In genomic region chr12:14892726-14893442, GRCh38 we compare ENCODE assay signal across 9 cellular contexts. TPM values are rescaled to one million over a fixed set of nuclear protein-coding genes. Genes with fewer than 3 reads are reported as not detected.
DNase-seq lines count a peak whose midpoint lies in the region; ATAC-seq and TF ChIP-seq lines count a peak whose summit lies in the region.
"Had no signal": no experiment of that assay in that cellular context is flagged by ENCODE, and none has a peak within 500 bp of the region (broad histone marks: within the 10 kb centered on the region; RNA-seq: fewer than 3 reads in every experiment).

No MANE protein-coding gene starts in this region.

- H3K79me2 ChIP-seq in OCI-LY7 (ENCODE audit: insufficient read depth, low read depth, low read length) = no peaks in the 10 kb centered on the region

- no peak overlapping the region for H2AFZ ChIP-seq in OCI-LY7 (ENCODE audit: low read length)

- peak overlapping the region; percentile 86 for H3K27ac Mint-ChIP-seq in osteocyte (ENCODE audit: unreplicated experiment)

- H3K27ac ChIP-seq in OCI-LY7 (ENCODE audit: low read depth, low read length, poor library complexity, severe bottlenecking) = no peak overlapping the region

- H3K36me3 ChIP-seq in BE2C (no peaks in the 10 kb centered on the region), OCI-LY7 (ENCODE audit: insufficient read depth, low read length) (no peaks in the 10 kb centered on the region)

- no peaks in the 10 kb centered on the region for H3K9me2 ChIP-seq in OCI-LY7 (ENCODE audit: insufficient read depth, low read length)

- H3K4me1 Mint-ChIP-seq in osteocyte (ENCODE audit: unreplicated experiment) = peaks cover 28% of the 10 kb centered on the region

- DNase-seq in BE2C (peak; percentile 40), OCI-LY7 (ENCODE audit: low spot score) (peak; percentile 15), fibroblast of the aortic adventitia (ENCODE audit: low read depth) (peak; percentile 69), osteocyte (ENCODE audit: extremely low spot score, unreplicated experiment) (no peak), GDM1 (lab: John Stamatoyannopoulos, UW) (no peak), cerebellar cortex (ENCODE audit: low spot score) (no peak)
- DNase-seq: Karpas-422 had no signal

- peaks cover 14% of the 10 kb centered on the region for H3K4me1 ChIP-seq in BE2C
- no peaks in the 10 kb centered on the region for H3K4me1 ChIP-seq in OCI-LY7 (ENCODE audit: insufficient read depth, low read length, poor library complexity, severe bottlenecking)

- H3K9me3 ChIP-seq in BE2C (no peaks in the 10 kb centered on the region), OCI-LY7 (ENCODE audit: low read length) (no peaks in the 10 kb centered on the region)

- TF ChIP-seq CTCF in BE2C (IDR thresholded peaks at IDR 0.05; ENCODE audit: low read depth, low read length) (peak; percentile 30; the same call in 1 of the 2 replicates), OCI-LY7 (conservative IDR thresholded peaks at IDR 0.05; ENCODE audit: low read length) (peak; percentile 62), fibroblast of the aortic adventitia (IDR thresholded peaks at IDR 0.05; ENCODE audit: insufficient read depth, low read length) (peak; percentile 52), osteocyte (IDR thresholded peaks at IDR 0.05) (no peak)

- no peaks in the 10 kb centered on the region for H3K36me3 Mint-ChIP-seq in osteocyte (ENCODE audit: unreplicated experiment)

- H4K20me1 ChIP-seq in OCI-LY7 (ENCODE audit: insufficient read depth, low read length) = no peaks in the 10 kb centered on the region

- POLR2A ChIA-PET in OCI-LY7 (lab: Charles Lee) = interaction anchor here (1.1 to 1.7 kb wide), 3 partner anchors 10 to 41 kb away, joined by 3 to 4 read pairs (median 4); no protein-coding TSS in a partner anchor

- H3K27me3 Mint-ChIP-seq in osteocyte (ENCODE audit: unreplicated experiment) = no peaks in the 10 kb centered on the region

- intact Hi-C loops in OCI-LY7 (cut with micrococcal nuclease; ENCODE audit: unreplicated experiment) = loop anchor here (1.0 kb wide), 1 partner anchor 48 kb away; no protein-coding TSS in a partner anchor

- ATAC-seq in GM21515 (IDR thresholded peaks at IDR 0.05; ENCODE audit: unreplicated experiment) (no peak), GM18907 (IDR thresholded peaks at IDR 0.05; ENCODE audit: unreplicated experiment) (no peak)

- H3K27me3 ChIP-seq in BE2C = no peaks in the 10 kb centered on the region

- H3K4me2 ChIP-seq in OCI-LY7 (ENCODE audit: low read length) = no peak overlapping the region

- no TSS peak for BruUV-seq in OCI-LY7 (replicated peaks; lab: Mats Ljungman, UMichigan)

- H3K4me3 ChIP-seq in BE2C (ENCODE audit: low read depth, low read length) (no peak overlapping the region), OCI-LY7 (ENCODE audit: low read depth, low read length, poor library complexity, severe bottlenecking) (no peak overlapping the region), fibroblast of the aortic adventitia (ENCODE audit: low read depth, low read length) (no peak overlapping the region)

- H3K4me3 Mint-ChIP-seq in osteocyte (ENCODE audit: unreplicated experiment) = no peak overlapping the region

- CTCF ChIA-PET in OCI-LY7 (lab: Charles Lee; ENCODE audit: unreplicated experiment) = no interaction called here

- no peaks in the 10 kb centered on the region for H3K9me3 Mint-ChIP-seq in osteocyte (ENCODE audit: unreplicated experiment)

RNA-seq across cellular contexts. Expression of gene MGP, which starts 7.2 kb away (rescaled TPM):
- polyA plus RNA-seq in BE2C (2012; ENCODE audit: insufficient read depth, insufficient read length, low read depth) = 7.0 TPM
- 0.10 TPM in 1 of 2 replicates, not detected in the other for total RNA-seq in OCI-LY7 (2014; rRNA removed; shearing (Covaris generic))
- total RNA-seq in OCI-LY7 (2022) (not detected in 2 replicates), fibroblast of the aortic adventitia (ENCODE audit: low replicate concordance) (223 and 529 TPM in 2 replicates), osteocyte (74.1 and 92.6 TPM in 2 replicates)

RNA-seq across cellular contexts. Expression of gene ERP27, which starts 45.5 kb away (rescaled TPM):
- not detected for polyA plus RNA-seq in BE2C (2012; ENCODE audit: insufficient read depth, insufficient read length, low read depth)
- 1.8 and 1.9 TPM in 2 replicates for total RNA-seq in OCI-LY7 (2014; rRNA removed; shearing (Covaris generic))
- total RNA-seq in OCI-LY7 (2022) = 1.7 and 3.3 TPM in 2 replicates
- total RNA-seq in fibroblast of the aortic adventitia (ENCODE audit: low replicate concordance) = 0.18 TPM in 1 of 2 replicates, not detected in the other
- total RNA-seq in osteocyte = 0.50 and 0.70 TPM in 2 replicates

RNA-seq across cellular contexts. Expression of gene ART4, which starts 49.6 kb away (rescaled TPM):
- 0.17 TPM for polyA plus RNA-seq in BE2C (2012; ENCODE audit: insufficient read depth, insufficient read length, low read depth)
- total RNA-seq in OCI-LY7 (2014; rRNA removed; shearing (Covaris generic)) = not detected in 2 replicates
- total RNA-seq in OCI-LY7 (2022) = not detected in 2 replicates
- 0.36 TPM in 1 of 2 replicates, not detected in the other for total RNA-seq in fibroblast of the aortic adventitia (ENCODE audit: low replicate concordance)
- total RNA-seq in osteocyte = not detected in 2 replicates

Comparison
In these comparisons a context has a peak if more than half of its experiments do, and no peak if none do; other contexts are left out.
1. DNase-seq: peak in BE2C (single experiment), OCI-LY7 (single experiment) and fibroblast of the aortic adventitia (single experiment); none in osteocyte (single experiment), GDM1 (single experiment) and cerebellar cortex (single experiment).
2. RNA of gene MGP, which starts 7.2 kb away (total RNA-seq): 223 to 529 TPM in fibroblast of the aortic adventitia and 74.1 to 92.6 TPM in osteocyte; 0.10 TPM in OCI-LY7; every median in the first group is over 10 times any median in the second.